ENCODE assay signal across 11 cellular contexts in genomic region chrX:104310084-104310483, GRCh38. TPM values are rescaled to one million over a fixed set of nuclear protein-coding genes. Genes with fewer than 3 reads are reported as not detected.
A peak's percentile ranks its signal among the peaks of the same experiment; 100 is the strongest.
DNase-seq lines count a peak whose midpoint lies in the region; ATAC-seq, FAIRE-seq and TF ChIP-seq lines count a peak whose summit lies in the region.
"Had no signal": no experiment of that assay in that cellular context is flagged by ENCODE, and none has a peak within 500 bp of the region (broad histone marks: within the 10 kb centered on the region; RNA-seq: fewer than 3 reads in every experiment).

No MANE protein-coding gene starts in this region.

- no peaks in the 10 kb centered on the region for H3K9me3 Mint-ChIP-seq in astrocyte (ENCODE audit: unreplicated experiment)

- 16 to 49% (median 29%) methylated on average over 11 of the region's 11 CpGs for WGBS in stomach, 5 donors

- TF ChIP-seq EP300 in stomach (IDR thresholded peaks at IDR 0.05), result no peak

- H3K4me3 Mint-ChIP-seq in astrocyte (ENCODE audit: unreplicated experiment), result no peak overlapping the region

- in situ Hi-C loops in KBM-7 (cut with MboI; ENCODE audit: low pct_unique_long_range_greater_than_20kb, low sequenced_read_pairs), result no loop called here

- peak overlapping the region; percentile 71 for H2AFZ ChIP-seq in astrocyte (ENCODE audit: low read depth, low read length)

- H3K4me3 ChIP-seq in AG10803 (ENCODE audit: low read length) (peak overlapping the region; percentile 45), astrocyte (ENCODE audit: insufficient read depth, low read depth, low read length) (peak overlapping the region; percentile 39), stomach (no peak overlapping the region)
- H3K4me3 ChIP-seq: skin epidermis had no signal

- H3K36me3 Mint-ChIP-seq in astrocyte (ENCODE audit: low read depth, unreplicated experiment), result no peaks in the 10 kb centered on the region

- TF ChIP-seq CTCF in AG10803 (conservative IDR thresholded peaks at IDR 0.05; ENCODE audit: low read length), result peak; percentile 59
- TF ChIP-seq CTCF in astrocyte (IDR thresholded peaks at IDR 0.05; ENCODE audit: insufficient read depth, low read depth, low read length), result peak; percentile 46
- no peak for TF ChIP-seq CTCF in stomach (IDR thresholded peaks at IDR 0.05)

- peaks cover 11% of the 10 kb centered on the region for H3K4me1 Mint-ChIP-seq in astrocyte (ENCODE audit: low read depth, unreplicated experiment)

- DNase-seq in AG10803 (ENCODE audit: low read depth) (peak; percentile 41), KBM-7 (peak; percentile 7), astrocyte (ENCODE audit: low read depth) (peak; percentile 14), left lobe of liver (ENCODE audit: low spot score) (no peak), stomach (no peak), GM12891 (ENCODE audit: insufficient read length, low spot score) (no peak), activated gamma-delta T cell treated with Interleukin-2 at 50 U/mL for 16 hours (no peak)
- no peak for DNase-seq in effector CD4-positive, alpha-beta T cell
- DNase-seq: cortex of kidney had no signal

- no peaks in the 10 kb centered on the region for H3K9me3 ChIP-seq in astrocyte (ENCODE audit: insufficient read depth, low read depth, low read length)
- no peaks in the 10 kb centered on the region for H3K9me3 ChIP-seq in stomach

- no peak overlapping the region for H3K27ac Mint-ChIP-seq in astrocyte (ENCODE audit: unreplicated experiment)

- H3K4me1 ChIP-seq in astrocyte (ENCODE audit: insufficient read depth, low read length) (no peaks in the 10 kb centered on the region), stomach (no peaks in the 10 kb centered on the region)

- H3K27me3 Mint-ChIP-seq in astrocyte (ENCODE audit: low read depth, unreplicated experiment), result no peaks in the 10 kb centered on the region

- peak; percentile 68 for ATAC-seq in left lobe of liver

- H3K27me3 ChIP-seq in astrocyte (ENCODE audit: insufficient read depth, low read length) (no peaks in the 10 kb centered on the region), stomach (peaks cover 0 to 10% (median 0%) of the 10 kb centered on the region in 3 donors)

- intact Hi-C loops in stomach (cut with DNase I; ENCODE audit: low total_unique reads), result no loop called here

- peak overlapping the region; percentile 84 for H3K4me2 ChIP-seq in astrocyte (ENCODE audit: low read length)

- H3K27ac ChIP-seq in astrocyte (ENCODE audit: low read depth, low read length) (no peak overlapping the region), stomach (no peak overlapping the region)
- H3K27ac ChIP-seq: skin epidermis had no signal

- no peaks in the 10 kb centered on the region for H4K20me1 ChIP-seq in astrocyte (ENCODE audit: insufficient read depth, low read length)

- no peaks in the 10 kb centered on the region for H3K79me2 ChIP-seq in astrocyte (ENCODE audit: insufficient read depth, low read length)

- no peak overlapping the region for H3K9ac ChIP-seq in astrocyte (ENCODE audit: low read length)

- FAIRE-seq in astrocyte (lab: Jason Lieb, UNC), result peak; percentile 72
- no peak for FAIRE-seq in GM12891 (lab: Jason Lieb, UNC)

- H3K36me3 ChIP-seq in astrocyte (ENCODE audit: insufficient read depth, low read length), result no peaks in the 10 kb centered on the region
- no peaks in the 10 kb centered on the region for H3K36me3 ChIP-seq in stomach

- no peak for TF ChIP-seq POLR2A in stomach (IDR thresholded peaks at IDR 0.05)
- TF ChIP-seq POLR2A in GM12891 (IDR thresholded peaks at IDR 0.05; ENCODE audit: low read depth, low read length), result no peak

TF ChIP-seq in GM12891, 5 proteins besides CTCF, POLR2A, EP300 and RAD21:
- no peak for TF ChIP-seq POLR2AphosphoS5 (IDR thresholded peaks at IDR 0.05; ENCODE audit: low read depth, low read length)
- TF ChIP-seq SPI1 (IDR thresholded peaks at IDR 0.05; ENCODE audit: low read depth, low read length), result no peak
- no peak for TF ChIP-seq PAX5 (IDR thresholded peaks at IDR 0.05; ENCODE audit: insufficient read depth, low read length, severe bottlenecking)
- no peak for TF ChIP-seq POU2F2 (IDR thresholded peaks at IDR 0.05; ENCODE audit: low read depth, low read length)
- no peak for TF ChIP-seq TAF1 (IDR thresholded peaks at IDR 0.05; ENCODE audit: low read depth, low read length)

RNA-seq across cellular contexts. Expression of gene ESX1, which starts 55.4 kb away (rescaled TPM):
- total RNA-seq in astrocyte (0.48 and 0.84 TPM in 2 replicates), left lobe of liver (not detected), stomach (not detected)
- not detected for polyA plus RNA-seq in stomach
- not detected for polyA plus RNA-seq in GM12891 (2012; ENCODE audit: low read depth, missing spikeins)
- total RNA-seq: T-helper 1 cell treated with Interleukin-12 subunit alpha and Interleukin-12 subunit beta and Interleukin-4 antibody, amounts not matched to agents 30 ng/mL and 1 ng/mL, for 36 hours had no signal

Comparison
In these comparisons a context has a peak if more than half of its experiments do, and no peak if none do; other contexts are left out.
1. DNase-seq: peak in AG10803 (single experiment), KBM-7 (single experiment) and astrocyte (single experiment); none in left lobe of liver (single experiment), stomach (single experiment), GM12891 (single experiment), activated gamma-delta T cell treated with Interleukin-2 at 50 U/mL for 16 hours (single experiment) and effector CD4-positive, alpha-beta T cell (single experiment).
2. H3K4me3 ChIP-seq: peak in AG10803 (single experiment) and astrocyte (single experiment); none in stomach (0 of 4).
3. CTCF ChIP-seq: peak in AG10803 (single experiment) and astrocyte (single experiment); none in stomach (0 of 7).